16 cellular contexts compared by ENCODE assay signal in the genomic region with DNA sequence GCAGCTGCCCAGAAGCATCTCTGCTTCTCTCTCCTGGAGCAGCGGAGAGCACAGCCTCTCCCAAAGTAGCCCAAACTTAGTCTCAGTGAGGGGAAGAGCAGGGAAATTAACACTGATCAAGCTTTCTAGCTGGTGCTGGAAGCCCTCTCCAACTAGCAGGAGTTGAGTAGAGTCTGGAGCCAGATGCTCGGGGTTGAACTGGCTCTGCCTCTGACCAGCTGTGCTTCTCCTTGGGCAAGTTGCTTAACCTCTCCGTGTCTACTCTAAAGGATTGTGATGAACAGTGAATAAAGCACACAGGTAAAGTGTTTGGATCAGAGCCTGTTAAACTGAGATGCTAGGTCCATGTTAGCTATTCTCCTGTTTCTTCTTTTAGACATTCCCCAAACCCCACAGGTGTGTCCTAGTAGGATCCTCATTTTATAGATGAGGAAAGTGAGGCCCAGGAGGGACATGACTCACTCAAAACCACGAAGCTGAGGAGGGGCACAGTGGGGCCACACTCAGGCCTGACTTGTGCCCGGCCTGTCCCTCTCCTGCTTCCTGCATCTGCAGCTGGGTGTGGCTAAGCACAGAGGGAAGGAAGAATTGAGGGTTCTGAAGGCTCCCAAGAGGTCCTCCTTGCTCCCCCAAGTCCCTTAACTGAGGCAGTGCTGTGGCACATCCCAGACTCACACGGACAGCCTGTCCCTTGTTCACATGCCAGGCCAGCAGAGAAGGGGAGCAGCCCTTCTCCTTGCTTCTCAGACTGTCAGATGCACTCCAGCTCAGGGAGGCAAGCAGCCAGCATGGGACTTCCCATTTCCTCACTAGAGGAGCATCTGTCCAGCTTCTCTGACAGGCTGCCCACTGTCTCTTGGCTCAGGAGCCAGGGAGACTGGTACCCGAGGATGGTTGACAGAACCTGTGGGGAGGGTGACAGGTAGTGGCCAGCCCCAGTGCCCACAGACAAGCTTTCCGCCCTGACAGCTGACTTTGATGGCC.
DNase-seq lines count a peak whose midpoint lies in the region; ATAC-seq and TF ChIP-seq lines count a peak whose summit lies in the region.
"Had no signal": no experiment of that assay in that cellular context is flagged by ENCODE, and none has a peak within 500 bp of the region (broad histone marks: within the 10 kb centered on the region; RNA-seq: fewer than 3 reads in every experiment).

No MANE protein-coding gene starts in this region.

- no peak for TF ChIP-seq CTCF in RWPE2 (IDR thresholded peaks at IDR 0.05; ENCODE audit: poor library complexity, severe bottlenecking)

- no peaks in the 10 kb centered on the region for H3K4me1 ChIP-seq in RWPE2 (ENCODE audit: insufficient read depth, poor library complexity, severe bottlenecking)
- H3K4me1 ChIP-seq: BE2C, SJCRH30 had no signal

- no peaks in the 10 kb centered on the region for H3K36me3 ChIP-seq in RWPE2 (ENCODE audit: low read depth)
- H3K36me3 ChIP-seq: BE2C, SJCRH30 had no signal

- H3K4me3 ChIP-seq in RWPE2 (ENCODE audit: severe bottlenecking) = no peak overlapping the region
- H3K4me3 ChIP-seq: SJCRH30 had no signal

- no peaks in the 10 kb centered on the region for H3K9me3 Mint-ChIP-seq in naive thymus-derived CD8-positive, alpha-beta T cell
- H3K9me3 Mint-ChIP-seq: CD4-positive, alpha-beta memory T cell; HFFc6; IgD-negative memory B cell had no signal

- POLR2A ChIA-PET in naive thymus-derived CD8-positive, alpha-beta T cell (lab: Charles Lee) = no interaction called here

- no peak overlapping the region for H3K4me3 Mint-ChIP-seq in naive thymus-derived CD8-positive, alpha-beta T cell
- H3K4me3 Mint-ChIP-seq: CD4-positive, alpha-beta memory T cell; HFFc6; IgD-negative memory B cell had no signal

- H3K27me3 ChIP-seq in RWPE2 (ENCODE audit: insufficient read depth, poor library complexity, severe bottlenecking) = peaks cover 12% of the 10 kb centered on the region
- H3K27me3 ChIP-seq: BE2C had no signal

- no peaks in the 10 kb centered on the region for H3K9me3 ChIP-seq in RWPE2 (ENCODE audit: severe bottlenecking)
- H3K9me3 ChIP-seq: BE2C, SJCRH30 had no signal

- peaks cover 8 to 27% (median 25%) of the 10 kb centered on the region in 4 donors for H3K4me1 Mint-ChIP-seq in naive thymus-derived CD8-positive, alpha-beta T cell

- intact Hi-C loops in Right ventricle myocardium inferior (cut with DNase I) = no loop called here
- intact Hi-C loops in Right ventricle myocardium superior (cut with DNase I) = no loop called here

- DNase-seq in Right ventricle myocardium inferior (ENCODE audit: missing footprints) (no peak), Right ventricle myocardium superior (no peak), RWPE2 (ENCODE audit: low spot score) (no peak), kidney tubule cell (ENCODE audit: low spot score) (peak; percentile 54), epidermal melanocyte (ENCODE audit: insufficient read length, low spot score) (no peak)
- no peak for DNase-seq in naive thymus-derived CD8-positive, alpha-beta T cell
- DNase-seq: BE2C; CD4-positive, alpha-beta memory T cell; DMS53; HFFc6; Karpas-422; NCI-H1105; NCI-H2081 treated with DMSO at 0.1 percent for 48 hours; SJCRH30 had no signal

- peak overlapping the region in 1 of 10 donors; percentile 52 for H3K27ac Mint-ChIP-seq in naive thymus-derived CD8-positive, alpha-beta T cell
- H3K27ac Mint-ChIP-seq: CD4-positive, alpha-beta memory T cell; HFFc6; IgD-negative memory B cell had no signal

- no peak overlapping the region for H3K27ac ChIP-seq in RWPE2 (ENCODE audit: poor library complexity, severe bottlenecking)
- H3K27ac ChIP-seq: SJCRH30 had no signal

- peaks cover 6 to 31% (median 23%) of the 10 kb centered on the region in 5 donors for H3K27me3 Mint-ChIP-seq in naive thymus-derived CD8-positive, alpha-beta T cell

- peak; percentile 23 for ATAC-seq in Right ventricle myocardium inferior
- ATAC-seq in Right ventricle myocardium superior (ENCODE audit: poor library complexity) = no peak
- ATAC-seq in RWPE2 (ENCODE audit: low read depth) = peak; percentile 61; the same call in 2 of the 3 replicates
- no peak for ATAC-seq in naive thymus-derived CD8-positive, alpha-beta T cell
- ATAC-seq in HG03521 (IDR thresholded peaks at IDR 0.05; ENCODE audit: unreplicated experiment) = no peak

- H3K36me3 Mint-ChIP-seq in naive thymus-derived CD8-positive, alpha-beta T cell = no peaks in the 10 kb centered on the region
- H3K36me3 Mint-ChIP-seq: CD4-positive, alpha-beta memory T cell had no signal

Comparison
In these comparisons a context has a peak if more than half of its experiments do, and no peak if none do; other contexts are left out.
1. ATAC-seq: peak in Right ventricle myocardium inferior (single experiment) and RWPE2 (single experiment); none in Right ventricle myocardium superior (single experiment), naive thymus-derived CD8-positive, alpha-beta T cell (0 of 2) and HG03521 (single experiment).